Comparison of ENCODE assay signal across 27 cellular contexts in genomic region chr12:126607157-126607556, GRCh38.
"Had no signal": no experiment of that assay in that cellular context is flagged by ENCODE, and none has a peak within 500 bp of the region (broad histone marks: within the 10 kb centered on the region; RNA-seq: fewer than 3 reads in every experiment).

No MANE protein-coding gene starts in this region.

- H3K36me3 ChIP-seq: neutrophil, ovary, sigmoid colon, stomach, thoracic aorta, thyroid gland, tibial nerve, upper lobe of left lung, vagina had no signal

- ATAC-seq: naive thymus-derived CD8-positive, alpha-beta T cell; natural killer cell treated with Interleukin-12 subunit alpha and Interleukin-12 subunit beta and Interleukin-15 and Interleukin-18, amount 100 ng/mL, for 72 hours; psoas muscle; right cardiac atrium; stimulated activated memory B cell treated with anti-CD40 and anti-IgM and Interleukin-4, amounts not matched to agents 10 μg/mL and 1 μg/mL and 100 μg/mL, for 72 hours had no signal

- H3K4me3 ChIP-seq: ovary, psoas muscle, sigmoid colon, stomach, thoracic aorta, thyroid gland, tibial nerve, upper lobe of left lung, vagina had no signal

- H3K79me2 ChIP-seq: parathyroid adenoma had no signal

- FAIRE-seq: small intestine, urothelium cell line had no signal

- H3K27ac ChIP-seq: neutrophil, ovary, parathyroid adenoma, psoas muscle, sigmoid colon, stomach, thoracic aorta, thyroid gland, upper lobe of left lung, vagina had no signal

- H3K27me3 ChIP-seq: neutrophil, ovary, sigmoid colon, stomach, thyroid gland, tibial nerve, upper lobe of left lung, vagina had no signal

- H3K9me3 ChIP-seq: neutrophil, thyroid gland, vagina had no signal

- H3K9ac ChIP-seq: parathyroid adenoma had no signal

- DNase-seq: naive B cell; naive thymus-derived CD8-positive, alpha-beta T cell; nephron progenitor cell; nucleus accumbens; ovary; posterior cingulate gyrus; psoas muscle; right cardiac atrium; sigmoid colon; small intestine; stimulated activated CD4-positive, alpha-beta T cell treated with anti-CD3 and anti-CD28 coated beads, Interleukin-1b, Interleukin-23, amount 100 ng/mL, for 48 hours; stimulated activated CD4-positive, alpha-beta T cell treated with anti-CD3 and anti-CD28 coated beads, Interleukin-4, amount 100 ng/mL, for 1 hour; stimulated activated CD4-positive, alpha-beta T cell treated with anti-CD3 and anti-CD28 coated beads, Interleukin-4, amount 100 ng/mL, for 4 hours; stimulated activated CD8-positive, alpha-beta memory T cell treated with anti-CD3 and anti-CD28 coated beads, Interleukin-4, amount 100 ng/mL, for 48 hours; stimulated activated naive CD4-positive, alpha-beta T cell; stomach; thyroid gland; trophoblast cell; upper lobe of left lung had no signal

- H2AFZ ChIP-seq: parathyroid adenoma had no signal

- H3K4me1 ChIP-seq: parathyroid adenoma, psoas muscle, sigmoid colon, stomach, thyroid gland, upper lobe of left lung, vagina had no signal
